In genomic region chr11:134882141-134882540, GRCh38 we compare ENCODE assay signal across 11 cellular contexts.
A peak's percentile ranks its signal among the peaks of the same experiment; 100 is the strongest.
DNase-seq lines count a peak whose midpoint lies in the region; ATAC-seq lines count a peak whose summit lies in the region.
"Had no signal": no experiment of that assay in that cellular context is flagged by ENCODE, and none has a peak within 500 bp of the region (broad histone marks: within the 10 kb centered on the region; RNA-seq: fewer than 3 reads in every experiment).

No MANE protein-coding gene starts in this region.

- no peak overlapping the region for H3K27ac Mint-ChIP-seq in T-cell
- H3K27ac Mint-ChIP-seq: CD14-positive monocyte; CD8-positive, alpha-beta T cell had no signal

- H3K27me3 Mint-ChIP-seq in T-cell, result peaks cover 42 to 45% of the 10 kb centered on the region in 2 donors

- POLR2A ChIA-PET in T-cell (lab: Charles Lee), result no interaction called here

- DNase-seq in NCI-H510A treated with DMSO at 0.1 percent for 48 hours (lab: John Stamatoyannopoulos, UW) (peak; percentile 37), NCI-H510A (lab: John Stamatoyannopoulos, UW) (no peak), NCI-H2029 treated with DMSO at 0.1 percent for 48 hours (lab: John Stamatoyannopoulos, UW) (peak; percentile 28), NCI-H345 treated with DMSO at 0.1 percent for 48 hours (lab: John Stamatoyannopoulos, UW; ENCODE audit: unreplicated experiment) (peak; percentile 36), T-cell (no peak)
- DNase-seq: CD8-positive, alpha-beta T cell; COR-L47 had no signal

- CTCF ChIA-PET in T-cell (lab: Charles Lee), result no interaction called here

- no peak overlapping the region for H3K4me3 Mint-ChIP-seq in T-cell
- H3K4me3 Mint-ChIP-seq: CD14-positive monocyte; CD8-positive, alpha-beta T cell had no signal

- H3K36me3 Mint-ChIP-seq in T-cell, result no peaks in the 10 kb centered on the region
- H3K36me3 Mint-ChIP-seq: CD14-positive monocyte; CD8-positive, alpha-beta T cell had no signal

- H3K9me3 Mint-ChIP-seq in T-cell, result no peaks in the 10 kb centered on the region
- H3K9me3 Mint-ChIP-seq: CD8-positive, alpha-beta T cell had no signal

- no peak for ATAC-seq in T-cell (replicated peaks in 1 of 4)
- no peak for ATAC-seq in HG03354 (IDR thresholded peaks at IDR 0.05; ENCODE audit: poor library complexity, severe bottlenecking, unreplicated experiment)
- no peak for ATAC-seq in GM19351 (IDR thresholded peaks at IDR 0.05; ENCODE audit: unreplicated experiment)
- ATAC-seq: CD8-positive, alpha-beta T cell; GM12878 had no signal

- no peaks in the 10 kb centered on the region for H3K4me1 Mint-ChIP-seq in T-cell
- H3K4me1 Mint-ChIP-seq: CD14-positive monocyte had no signal

Comparison
In these comparisons a context has a peak if more than half of its experiments do, and no peak if none do; other contexts are left out.
1. DNase-seq: peak in NCI-H510A treated with DMSO at 0.1 percent for 48 hours (single experiment), NCI-H2029 treated with DMSO at 0.1 percent for 48 hours (single experiment) and NCI-H345 treated with DMSO at 0.1 percent for 48 hours (single experiment); none in NCI-H510A (single experiment) and T-cell (0 of 34).